In genomic region chr16:68309798-68310197, GRCh38 we compare ENCODE assay signal across 8 cellular contexts. TPM values are rescaled to one million over a fixed set of nuclear protein-coding genes. Genes with fewer than 3 reads are reported as not detected.
DNase-seq lines count a peak whose midpoint lies in the region; ATAC-seq, FAIRE-seq and TF ChIP-seq lines count a peak whose summit lies in the region.

No MANE protein-coding gene starts in this region.

- H3K27me3 ChIP-seq in astrocyte (ENCODE audit: insufficient read depth, low read length): no peaks in the 10 kb centered on the region
- H3K27me3 ChIP-seq in lower lobe of right lung (ENCODE audit: low read depth): no peaks in the 10 kb centered on the region
- H3K27me3 ChIP-seq in upper lobe of left lung: no peaks in the 10 kb centered on the region

- WGBS in upper lobe of left lung, 2 donors: 24 to 39% methylated on average over 6 of the region's 6 CpGs

- H3K27me3 Mint-ChIP-seq in activated naive CD4-positive, alpha-beta T cell treated with anti-CD3 and anti-CD28 coated beads, Interleukin-2, amount 10 ng/mL, durations not matched to agents 7 days and 5 days: no peaks in the 10 kb centered on the region
- H3K27me3 Mint-ChIP-seq in astrocyte (ENCODE audit: low read depth, unreplicated experiment): no peaks in the 10 kb centered on the region

- peaks cover 21% of the 10 kb centered on the region for H4K20me1 ChIP-seq in astrocyte (ENCODE audit: insufficient read depth, low read length)

- intact Hi-C loops in lower lobe of right lung (cut with DNase I): no loop called here

- H3K4me1 Mint-ChIP-seq in activated naive CD4-positive, alpha-beta T cell treated with anti-CD3 and anti-CD28 coated beads, Interleukin-2, amount 10 ng/mL, durations not matched to agents 7 days and 5 days: peaks cover 48% of the 10 kb centered on the region
- peaks cover 10% of the 10 kb centered on the region for H3K4me1 Mint-ChIP-seq in astrocyte (ENCODE audit: low read depth, unreplicated experiment)

- H3K36me3 ChIP-seq in astrocyte (ENCODE audit: insufficient read depth, low read length): peaks cover 8% of the 10 kb centered on the region
- peaks cover 46% of the 10 kb centered on the region for H3K36me3 ChIP-seq in lower lobe of right lung
- H3K36me3 ChIP-seq in upper lobe of left lung: peaks cover 4 to 43% (median 26%) of the 10 kb centered on the region in 4 donors

- no peak for FAIRE-seq in astrocyte (lab: Jason Lieb, UNC)

- no peak for TF ChIP-seq EP300 in upper lobe of left lung (IDR thresholded peaks at IDR 0.05)

- H3K9me3 Mint-ChIP-seq in activated naive CD4-positive, alpha-beta T cell treated with anti-CD3 and anti-CD28 coated beads, Interleukin-2, amount 10 ng/mL, durations not matched to agents 7 days and 5 days: no peaks in the 10 kb centered on the region
- no peaks in the 10 kb centered on the region for H3K9me3 Mint-ChIP-seq in astrocyte (ENCODE audit: unreplicated experiment)

- peak overlapping the region; percentile 92 for H3K4me3 ChIP-seq in astrocyte (ENCODE audit: insufficient read depth, low read depth, low read length)
- H3K4me3 ChIP-seq in lower lobe of right lung: peak overlapping the region; percentile 98
- peak overlapping the region; percentile 59 to 99 (median 89) for H3K4me3 ChIP-seq in upper lobe of left lung

- TF ChIP-seq CTCF in astrocyte (IDR thresholded peaks at IDR 0.05; ENCODE audit: insufficient read depth, low read depth, low read length) (no peak), lower lobe of right lung (IDR thresholded peaks at IDR 0.05) (no peak), upper lobe of left lung (IDR thresholded peaks at IDR 0.05) (no peak)

- H3K79me2 ChIP-seq in astrocyte (ENCODE audit: insufficient read depth, low read length): peaks cover 77% of the 10 kb centered on the region

- H3K9me3 ChIP-seq in astrocyte (ENCODE audit: insufficient read depth, low read depth, low read length) (no peaks in the 10 kb centered on the region), lower lobe of right lung (no peaks in the 10 kb centered on the region), upper lobe of left lung (no peaks in the 10 kb centered on the region)

- H2AFZ ChIP-seq in astrocyte (ENCODE audit: low read depth, low read length): no peak overlapping the region

- peaks cover 37% of the 10 kb centered on the region for H3K36me3 Mint-ChIP-seq in activated naive CD4-positive, alpha-beta T cell treated with anti-CD3 and anti-CD28 coated beads, Interleukin-2, amount 10 ng/mL, durations not matched to agents 7 days and 5 days
- peaks cover 2% of the 10 kb centered on the region for H3K36me3 Mint-ChIP-seq in astrocyte (ENCODE audit: low read depth, unreplicated experiment)

- peak overlapping the region; percentile 86 for H3K4me3 Mint-ChIP-seq in activated naive CD4-positive, alpha-beta T cell treated with anti-CD3 and anti-CD28 coated beads, Interleukin-2, amount 10 ng/mL, durations not matched to agents 7 days and 5 days
- peak overlapping the region; percentile 97 for H3K4me3 Mint-ChIP-seq in astrocyte (ENCODE audit: unreplicated experiment)

- CTCF ChIA-PET in activated naive CD4-positive, alpha-beta T cell treated with anti-CD3 and anti-CD28 coated beads, Interleukin-2, amount 10 ng/mL, durations not matched to agents 7 days and 5 days (lab: Charles Lee): interaction anchor here (0.9 to 2.7 kb wide), 3 partner anchors 19 to 48 kb away, joined by 3 to 7 read pairs (median 3); no protein-coding TSS in a partner anchor

- peak overlapping the region; percentile 99 for H3K27ac Mint-ChIP-seq in activated naive CD4-positive, alpha-beta T cell treated with anti-CD3 and anti-CD28 coated beads, Interleukin-2, amount 10 ng/mL, durations not matched to agents 7 days and 5 days
- H3K27ac Mint-ChIP-seq in astrocyte (ENCODE audit: unreplicated experiment): peak overlapping the region; percentile 82

- H3K27ac ChIP-seq in astrocyte (ENCODE audit: low read depth, low read length) (peak overlapping the region; percentile 77), lower lobe of right lung (peak overlapping the region; percentile 86), upper lobe of left lung (peak overlapping the region in 3 of 4 donors; percentile 85 to 93 (median 86))

- ATAC-seq in lower lobe of right lung (no peak), upper lobe of left lung (ENCODE audit: low FRiP score in 2 of 2) (no peak), HG02852 (IDR thresholded peaks at IDR 0.05; ENCODE audit: unreplicated experiment) (no peak)

- peak overlapping the region; percentile 93 for H3K9ac ChIP-seq in astrocyte (ENCODE audit: low read length)

- peak overlapping the region; percentile 89 for H3K4me2 ChIP-seq in astrocyte (ENCODE audit: low read length)

- no peak for TF ChIP-seq POLR2A in upper lobe of left lung (IDR thresholded peaks at IDR 0.05)

- H3K4me1 ChIP-seq in astrocyte (ENCODE audit: insufficient read depth, low read length) (peaks cover 10% of the 10 kb centered on the region), lower lobe of right lung (peaks cover 46% of the 10 kb centered on the region), upper lobe of left lung (peaks cover 23 to 40% (median 30%) of the 10 kb centered on the region in 4 donors)

- peak; percentile 36 for DNase-seq in activated naive CD4-positive, alpha-beta T cell treated with anti-CD3 and anti-CD28 coated beads, Interleukin-2, amount 10 ng/mL, durations not matched to agents 7 days and 5 days
- DNase-seq in activated naive CD4-positive, alpha-beta T cell treated with Interleukin-2 at 50 U/mL for 16 hours: no peak
- DNase-seq in astrocyte (ENCODE audit: low read depth) (no peak), lower lobe of right lung (no peak), upper lobe of left lung (no peak), HT-29 (ENCODE audit: low spot score) (no peak)
- DNase-seq in stimulated activated naive CD4-positive, alpha-beta T cell treated with Interleukin-2 at 50 U/mL for 16 hours (lab: John Stamatoyannopoulos, UW): no peak

RNA-seq across cellular contexts. Expression of gene SLC7A6OS, which starts 0.9 kb away (rescaled TPM):
- total RNA-seq in astrocyte (12.6 and 16.7 TPM in 2 replicates), lower lobe of right lung (16.8 TPM), upper lobe of left lung (10 to 100 TPM in 5 of 6 donors, 1 to 10 TPM in 1; 9.9 to 35.6 (median 18.5) TPM)
- 15.0 and 22.2 TPM in 2 replicates for total RNA-seq in HT-29 (2014; rRNA removed; shearing (Covaris generic))

RNA-seq across cellular contexts. Expression of gene PRMT7, which starts 1.0 kb away (rescaled TPM):
- total RNA-seq in astrocyte: 36.7 and 41.5 TPM in 2 replicates
- 36.1 TPM for total RNA-seq in lower lobe of right lung
- total RNA-seq in upper lobe of left lung: 100 to 1,000 TPM in 1 of 6 donors, 10 to 100 TPM in 5; 26.9 to 166 (median 38.8) TPM
- 36.3 and 50.6 TPM in 2 replicates for total RNA-seq in HT-29 (2014; rRNA removed; shearing (Covaris generic))

RNA-seq across cellular contexts. Expression of gene SLC7A6, which starts 45.5 kb away (rescaled TPM):
- total RNA-seq in astrocyte: 66.3 and 71.9 TPM in 2 replicates
- 47.1 TPM for total RNA-seq in lower lobe of right lung
- 100 to 1,000 TPM in 1 of 6 donors, 10 to 100 TPM in 5; 44.9 to 109 (median 49.5) TPM for total RNA-seq in upper lobe of left lung
- 43.2 and 53.7 TPM in 2 replicates for total RNA-seq in HT-29 (2014; rRNA removed; shearing (Covaris generic))
